Comparison of ENCODE assay signal across 12 cellular contexts in the genomic region with DNA sequence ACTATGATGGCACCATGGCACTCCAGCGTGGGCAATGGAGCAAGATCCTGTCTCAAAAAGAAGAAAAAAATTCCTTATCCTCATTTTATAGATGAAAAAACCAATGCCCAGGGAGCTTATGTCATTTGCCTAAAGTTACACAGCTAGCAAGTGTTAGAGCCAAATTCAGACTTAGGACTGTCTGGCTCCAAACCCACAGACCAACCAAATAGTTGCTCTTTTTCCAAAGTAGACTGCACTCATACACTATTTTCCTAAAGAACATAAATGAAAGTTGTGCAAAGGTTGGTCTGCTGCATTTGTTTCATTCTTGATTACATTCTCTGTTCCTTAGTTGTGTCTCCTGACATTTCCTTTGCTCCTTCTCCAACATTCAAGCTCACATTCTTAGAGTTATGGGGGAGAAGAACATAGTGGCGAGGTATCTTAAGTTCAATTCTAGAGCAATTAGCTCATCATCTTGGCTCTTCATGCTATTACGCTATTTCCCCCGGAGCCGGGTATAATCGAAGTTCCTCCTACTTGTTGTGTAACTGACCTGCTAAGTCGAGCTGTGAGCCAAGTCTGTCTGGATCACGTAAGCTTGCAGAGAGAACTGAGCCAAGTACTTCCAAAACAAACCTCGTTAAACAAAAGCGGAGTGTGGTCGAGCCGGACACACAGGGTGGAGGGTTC.
DNase-seq lines count a peak whose midpoint lies in the region; ATAC-seq, FAIRE-seq and TF ChIP-seq lines count a peak whose summit lies in the region.
"Had no signal": no experiment of that assay in that cellular context is flagged by ENCODE, and none has a peak within 500 bp of the region (broad histone marks: within the 10 kb centered on the region; RNA-seq: fewer than 3 reads in every experiment).

No MANE protein-coding gene starts in this region.

- TF ChIP-seq CTCF in keratinocyte (optimal IDR thresholded peaks at IDR 0.05 in 1 of 3, IDR thresholded peaks at IDR 0.05 in 1 of 3, conservative IDR thresholded peaks at IDR 0.05 in 1 of 3; ENCODE audit: extremely low read depth in 1 of 3, insufficient read depth in 2 of 3, low read length in 3 of 3): no peak
- TF ChIP-seq CTCF in suprapubic skin (IDR thresholded peaks at IDR 0.05): no peak
- no peak for TF ChIP-seq CTCF in kidney (IDR thresholded peaks at IDR 0.05; ENCODE audit: borderline replicate concordance, extremely low read depth, insufficient read depth)

- peak overlapping the region; percentile 71 for H2AFZ ChIP-seq in keratinocyte (ENCODE audit: control insufficient read depth, low read length)

- intact Hi-C loops in kidney (cut with DNase I): no loop called here

- H3K9me3 Mint-ChIP-seq in activated CD4-positive, alpha-beta memory T cell treated with anti-CD3 and anti-CD28 coated beads, Interleukin-2, amount 10 ng/mL, durations not matched to agents 7 days and 5 days: no peaks in the 10 kb centered on the region

- TF ChIP-seq EP300 in suprapubic skin (IDR thresholded peaks at IDR 0.05): peak; percentile 18

- H3K4me3 Mint-ChIP-seq in activated CD4-positive, alpha-beta memory T cell treated with anti-CD3 and anti-CD28 coated beads, Interleukin-2, amount 10 ng/mL, durations not matched to agents 7 days and 5 days: no peak overlapping the region

- no peaks in the 10 kb centered on the region for H3K27me3 Mint-ChIP-seq in activated CD4-positive, alpha-beta memory T cell treated with anti-CD3 and anti-CD28 coated beads, Interleukin-2, amount 10 ng/mL, durations not matched to agents 7 days and 5 days

- H3K27ac ChIP-seq in keratinocyte (ENCODE audit: control insufficient read depth, insufficient read depth, low read length): no peak overlapping the region
- H3K27ac ChIP-seq in suprapubic skin: no peak overlapping the region
- no peak overlapping the region for H3K27ac ChIP-seq in kidney (ENCODE audit: low read depth in 2 of 2, low read length in 2 of 2)
- H3K27ac ChIP-seq: KMS-11 had no signal

- peak; percentile 36 for FAIRE-seq in keratinocyte (lab: Jason Lieb, UNC)
- FAIRE-seq in kidney (lab: Jason Lieb, UNC): no peak
- FAIRE-seq: GM12892 had no signal

- H3K4me1 ChIP-seq in keratinocyte (ENCODE audit: control insufficient read depth, extremely low read depth, insufficient read depth, low read length): peaks cover 6% of the 10 kb centered on the region
- H3K4me1 ChIP-seq in suprapubic skin: peaks cover 18% of the 10 kb centered on the region
- H3K4me1 ChIP-seq in kidney (ENCODE audit: control insufficient read depth in 1 of 2, insufficient read depth in 1 of 2, low read depth in 1 of 2, low read length in 2 of 2): no peaks in the 10 kb centered on the region

- no peak for TF ChIP-seq POLR2A in suprapubic skin (IDR thresholded peaks at IDR 0.05)

- DNase-seq in HT1080 (ENCODE audit: low read depth): peak; percentile 42
- peak; percentile 85 for DNase-seq in astrocyte of the hippocampus (ENCODE audit: low read depth, low spot score)
- no peak for DNase-seq in keratinocyte (ENCODE audit: low read depth, low spot score)
- DNase-seq in suprapubic skin (ENCODE audit: low spot score in 2 of 2): peak in 1 of 2 donors; percentile 81
- DNase-seq in activated CD4-positive, alpha-beta memory T cell treated with anti-CD3 and anti-CD28 coated beads, Interleukin-2, amount 10 ng/mL, durations not matched to agents 7 days and 5 days: no peak
- no peak for DNase-seq in NCI-H82 (lab: John Stamatoyannopoulos, UW)
- DNase-seq in kidney: no peak
- DNase-seq: stimulated activated CD4-positive, alpha-beta T cell treated with anti-CD3 and anti-CD28 coated beads, Interleukin-15, amount 100 ng/mL, for 24 hours; SW 1271 had no signal

- CTCF ChIA-PET in activated CD4-positive, alpha-beta memory T cell treated with anti-CD3 and anti-CD28 coated beads, Interleukin-2, amount 10 ng/mL, durations not matched to agents 7 days and 5 days (lab: Charles Lee): no interaction called here

- H3K9me1 ChIP-seq in keratinocyte (ENCODE audit: control insufficient read depth, extremely low read depth, insufficient read depth, low read length): no peaks in the 10 kb centered on the region

- H3K9me3 ChIP-seq in keratinocyte (ENCODE audit: control insufficient read depth, low read depth, low read length) (no peaks in the 10 kb centered on the region), suprapubic skin (no peaks in the 10 kb centered on the region), kidney (ENCODE audit: control insufficient read depth in 1 of 2, low read length in 2 of 2) (no peaks in the 10 kb centered on the region)

- peak overlapping the region in 1 of 3 experiments; percentile 28 for H3K4me3 ChIP-seq in keratinocyte (ENCODE audit: control insufficient read depth in 2 of 3, extremely low read depth in 1 of 3, insufficient read depth in 2 of 3, low read depth in 1 of 3, low read length in 3 of 3)
- no peak overlapping the region for H3K4me3 ChIP-seq in suprapubic skin
- peak overlapping the region in 1 of 2 donors; percentile 7 for H3K4me3 ChIP-seq in kidney (ENCODE audit: low read length in 2 of 2)

- WGBS in suprapubic skin: 34% methylated on average over 12 of the region's 12 CpGs

- H3K27me3 ChIP-seq in keratinocyte (ENCODE audit: control insufficient read depth, extremely low read depth, insufficient read depth, low read length): peaks cover 4% of the 10 kb centered on the region
- H3K27me3 ChIP-seq in suprapubic skin: no peaks in the 10 kb centered on the region

- POLR2A ChIA-PET in activated CD4-positive, alpha-beta memory T cell treated with anti-CD3 and anti-CD28 coated beads, Interleukin-2, amount 10 ng/mL, durations not matched to agents 7 days and 5 days (lab: Charles Lee): no interaction called here

- no peak overlapping the region for H3K9ac ChIP-seq in keratinocyte (ENCODE audit: control insufficient read depth, extremely low read depth, insufficient read depth, low read length)
- H3K9ac ChIP-seq in kidney (ENCODE audit: low read length in 2 of 2): no peak overlapping the region
- H3K9ac ChIP-seq: KMS-11 had no signal

- H3K79me2 ChIP-seq in keratinocyte (ENCODE audit: control insufficient read depth, insufficient read depth, low read length): no peaks in the 10 kb centered on the region

- H3K4me2 ChIP-seq in keratinocyte (ENCODE audit: control insufficient read depth, extremely low read depth, insufficient read depth, low read depth, low read length): peak overlapping the region; percentile 66
- H3K4me2 ChIP-seq: KMS-11 had no signal

- dilution Hi-C loops in keratinocyte (cut with MboI; ENCODE audit: extremely low pct_ligation_motif_present, low sequenced_read_pairs): no loop called here

- no peaks in the 10 kb centered on the region for H3K36me3 Mint-ChIP-seq in activated CD4-positive, alpha-beta memory T cell treated with anti-CD3 and anti-CD28 coated beads, Interleukin-2, amount 10 ng/mL, durations not matched to agents 7 days and 5 days (ENCODE audit: low read depth)

- H3K4me1 Mint-ChIP-seq in activated CD4-positive, alpha-beta memory T cell treated with anti-CD3 and anti-CD28 coated beads, Interleukin-2, amount 10 ng/mL, durations not matched to agents 7 days and 5 days: no peaks in the 10 kb centered on the region

- H4K20me1 ChIP-seq in keratinocyte (ENCODE audit: control insufficient read depth, extremely low read depth, insufficient read depth, low read length): no peaks in the 10 kb centered on the region

- no peak overlapping the region for H3K27ac Mint-ChIP-seq in activated CD4-positive, alpha-beta memory T cell treated with anti-CD3 and anti-CD28 coated beads, Interleukin-2, amount 10 ng/mL, durations not matched to agents 7 days and 5 days

- H3K36me3 ChIP-seq in keratinocyte (ENCODE audit: control insufficient read depth in 2 of 2, extremely low read depth in 1 of 2, insufficient read depth in 2 of 2, low read length in 2 of 2): no peaks in the 10 kb centered on the region
- no peaks in the 10 kb centered on the region for H3K36me3 ChIP-seq in suprapubic skin
- no peaks in the 10 kb centered on the region for H3K36me3 ChIP-seq in kidney (ENCODE audit: control insufficient read depth in 1 of 2, insufficient read depth in 2 of 2, low read length in 2 of 2)

- no peak for ATAC-seq in HG02763 (IDR thresholded peaks at IDR 0.05; ENCODE audit: unreplicated experiment)

Comparison
In these comparisons a context has a peak if more than half of its experiments do, and no peak if none do; other contexts are left out.
1. DNase-seq: peak in HT1080 (single experiment) and astrocyte of the hippocampus (single experiment); none in keratinocyte (single experiment), activated CD4-positive, alpha-beta memory T cell treated with anti-CD3 and anti-CD28 coated beads, Interleukin-2, amount 10 ng/mL, durations not matched to agents 7 days and 5 days (single experiment), NCI-H82 (single experiment) and kidney (single experiment).